19 cellular contexts compared by ENCODE assay signal in genomic region chr11:11446562-11446961, GRCh38.
A peak's percentile ranks its signal among the peaks of the same experiment; 100 is the strongest.
DNase-seq lines count a peak whose midpoint lies in the region; ATAC-seq and TF ChIP-seq lines count a peak whose summit lies in the region.
"Had no signal": no experiment of that assay in that cellular context is flagged by ENCODE, and none has a peak within 500 bp of the region (broad histone marks: within the 10 kb centered on the region; RNA-seq: fewer than 3 reads in every experiment).

No MANE protein-coding gene starts in this region.

- H3K27me3 Mint-ChIP-seq in endothelial cell (ENCODE audit: unreplicated experiment): peaks cover 3% of the 10 kb centered on the region
- H3K27me3 Mint-ChIP-seq: B cell, IgD-negative memory B cell had no signal

- no peaks in the 10 kb centered on the region for H3K9me3 Mint-ChIP-seq in endothelial cell (ENCODE audit: unreplicated experiment)
- H3K9me3 Mint-ChIP-seq: CD8-positive, alpha-beta T cell had no signal

- H3K27ac ChIP-seq in caudate nucleus (ENCODE audit: low read depth, low read length) (peak overlapping the region; percentile 6), foreskin keratinocyte (no peak overlapping the region)
- H3K27ac ChIP-seq: BLaER1 treated with 17β-estradiol and CSF1 and Interleukin-3, amounts not matched to agents 10 nM and 100 nM; GM23248 had no signal

- peaks cover 4% of the 10 kb centered on the region for H3K4me1 Mint-ChIP-seq in endothelial cell (ENCODE audit: unreplicated experiment)
- H3K4me1 Mint-ChIP-seq: B cell, IgD-negative memory B cell had no signal

- peak; percentile 4 for DNase-seq in NCI-H82 (lab: John Stamatoyannopoulos, UW)
- DNase-seq in NCI-H82 treated with DMSO at 0.1 percent for 48 hours (lab: John Stamatoyannopoulos, UW; ENCODE audit: unreplicated experiment): no peak
- no peak for DNase-seq in caudate nucleus (lab: John Stamatoyannopoulos, UW)
- no peak for DNase-seq in endothelial cell (ENCODE audit: low spot score)
- no peak for DNase-seq in stimulated activated CD4-positive, alpha-beta T cell treated with anti-CD3 and anti-CD28 coated beads, Interleukin-12 subunit alpha, Interleukin-12 subunit beta, amount 100 ng/mL, for 4 hours
- DNase-seq in foreskin keratinocyte: no peak
- DNase-seq: 8988T; CD8-positive, alpha-beta T cell; COR-L47; DMS 273 treated with DMSO at 0.1 percent for 48 hours; DMS53; DND-41; GM23248 had no signal

- H3K27ac Mint-ChIP-seq in endothelial cell (ENCODE audit: unreplicated experiment): no peak overlapping the region
- H3K27ac Mint-ChIP-seq: B cell; CD8-positive, alpha-beta T cell; IgD-negative memory B cell had no signal

- peak overlapping the region; percentile 42 for H3K4me3 Mint-ChIP-seq in endothelial cell (ENCODE audit: unreplicated experiment)
- H3K4me3 Mint-ChIP-seq: B cell; CD8-positive, alpha-beta T cell; IgD-negative memory B cell had no signal

- H3K36me3 Mint-ChIP-seq in endothelial cell (ENCODE audit: low read depth, unreplicated experiment): peaks cover 45% of the 10 kb centered on the region
- H3K36me3 Mint-ChIP-seq: CD8-positive, alpha-beta T cell had no signal

- no peaks in the 10 kb centered on the region for H3K27me3 ChIP-seq in foreskin keratinocyte
- H3K27me3 ChIP-seq: BLaER1 treated with 17β-estradiol and CSF1 and Interleukin-3, amounts not matched to agents 10 nM and 100 nM had no signal

- H3K4me1 ChIP-seq in foreskin keratinocyte: peaks cover 17% of the 10 kb centered on the region
- H3K4me1 ChIP-seq: BLaER1 treated with 17β-estradiol and CSF1 and Interleukin-3, amounts not matched to agents 10 nM and 100 nM had no signal

- TF ChIP-seq CTCF in endothelial cell (IDR thresholded peaks at IDR 0.05; ENCODE audit: unreplicated experiment): no peak
- TF ChIP-seq CTCF in foreskin keratinocyte (conservative IDR thresholded peaks at IDR 0.05): no peak

- ATAC-seq in HG03521 (IDR thresholded peaks at IDR 0.05; ENCODE audit: unreplicated experiment): no peak
- ATAC-seq in foreskin keratinocyte: no peak
- ATAC-seq: CD8-positive, alpha-beta T cell; HCT116; HepG2 had no signal
